Comparison of ENCODE assay signal across 8 cellular contexts in the genomic region with DNA sequence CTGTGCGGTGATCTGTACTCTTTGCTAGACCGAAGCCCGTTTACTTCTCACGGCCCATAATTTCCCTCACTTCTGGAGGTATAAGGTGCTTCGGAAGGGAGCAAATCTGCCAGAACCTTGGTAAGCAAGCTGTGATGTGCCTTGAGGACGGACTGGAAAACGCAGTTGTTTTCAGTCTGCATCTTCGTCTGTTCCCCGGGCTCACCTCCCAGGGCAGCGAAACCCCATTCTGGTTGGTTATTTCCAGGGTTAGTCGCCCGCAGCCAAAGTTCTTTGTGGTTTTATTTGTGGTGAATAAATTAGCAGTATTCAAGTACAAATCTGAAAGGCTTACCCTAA. TPM values are rescaled to one million over a fixed set of nuclear protein-coding genes. Genes with fewer than 3 reads are reported as not detected.
DNase-seq lines count a peak whose midpoint lies in the region; ATAC-seq and TF ChIP-seq lines count a peak whose summit lies in the region.

No MANE protein-coding gene starts in this region.

- peaks cover 5% of the 10 kb centered on the region for H3K79me1 ChIP-seq in trophoblast cell (ENCODE audit: low read length)

- TF ChIP-seq CTCF in 22Rv1 (IDR thresholded peaks at IDR 0.05) (no peak), WI38 (IDR thresholded peaks at IDR 0.05; ENCODE audit: low read depth, low read length) (no peak), fibroblast of pulmonary artery (IDR thresholded peaks at IDR 0.05; ENCODE audit: low read length, missing control alignments) (no peak)

- H3K4me1 ChIP-seq in trophoblast cell (ENCODE audit: control insufficient read depth in 1 of 2, insufficient read depth in 2 of 2, low read length in 2 of 2): peaks cover 3 to 4% of the 10 kb centered on the region in 2 experiments

- peak overlapping the region; percentile 95 for H3K9ac ChIP-seq in trophoblast cell (ENCODE audit: low read length)

- DNase-seq in fibroblast of pulmonary artery (ENCODE audit: low read depth) (no peak), trophoblast cell (peak; percentile 6 to 38), T1000 (lab: John Stamatoyannopoulos, UW) (no peak), OCI-M2 (lab: John Stamatoyannopoulos, UW; ENCODE audit: unreplicated experiment) (no peak)

- H3K4ac ChIP-seq in trophoblast cell (ENCODE audit: low read depth, low read length): peak overlapping the region; percentile 65

- H3K36me3 ChIP-seq in trophoblast cell (ENCODE audit: control insufficient read depth in 1 of 2, insufficient read depth in 2 of 2, low read length in 2 of 2): peaks cover 5 to 9% of the 10 kb centered on the region in 2 experiments

- H3K23ac ChIP-seq in trophoblast cell (ENCODE audit: low read length): no peak overlapping the region

- WGBS in trophoblast cell (ENCODE audit: extremely low coverage, insufficient coverage, insufficient read length): no CpG with 5 or more reads among the region's 12 CpGs

- H2BK120ac ChIP-seq in trophoblast cell (ENCODE audit: insufficient read depth, low read length, poor library complexity): peak overlapping the region; percentile 52

- peak overlapping the region; percentile 55 for H3K14ac ChIP-seq in trophoblast cell (ENCODE audit: low read length)

- H2AFZ ChIP-seq in trophoblast cell (ENCODE audit: insufficient read depth, low read length, poor library complexity): peak overlapping the region; percentile 75

- H3K4me3 ChIP-seq in WI38 (ENCODE audit: low read depth, low read length) (peak overlapping the region; percentile 98), fibroblast of pulmonary artery (replicated peaks; ENCODE audit: low read depth, low read length) (peak overlapping the region; percentile 85), trophoblast cell (ENCODE audit: low read depth, low read length) (peak overlapping the region; percentile 96)

- no peak overlapping the region for H2AK5ac ChIP-seq in trophoblast cell (ENCODE audit: low read length)

- peak overlapping the region; percentile 46 for H3K18ac ChIP-seq in trophoblast cell (ENCODE audit: low read length)

- H4K12ac ChIP-seq in trophoblast cell (ENCODE audit: low read depth, low read length): peak overlapping the region; percentile 93

- peak overlapping the region; percentile 9 for H2BK5ac ChIP-seq in trophoblast cell (ENCODE audit: low read depth, low read length, poor library complexity)

- peak overlapping the region; percentile 81 for H3K27ac ChIP-seq in 22Rv1
- no peak overlapping the region for H3K27ac ChIP-seq in trophoblast cell (ENCODE audit: low read depth, low read length)

- ATAC-seq in GM18868 (IDR thresholded peaks at IDR 0.05; ENCODE audit: unreplicated experiment): peak; percentile 28
- peak; percentile 43 for ATAC-seq in HG03159 (IDR thresholded peaks at IDR 0.05; ENCODE audit: unreplicated experiment)

- H3K9me3 ChIP-seq in trophoblast cell (ENCODE audit: insufficient read depth, low read depth, low read length): peaks cover 1% of the 10 kb centered on the region

- H4K91ac ChIP-seq in trophoblast cell (ENCODE audit: low read depth, low read length): peak overlapping the region; percentile 88

- H2BK12ac ChIP-seq in trophoblast cell (ENCODE audit: low read length): no peak overlapping the region

- H3K4me2 ChIP-seq in trophoblast cell (ENCODE audit: low read length): peak overlapping the region; percentile 79

- H4K8ac ChIP-seq in trophoblast cell (ENCODE audit: low read depth, low read length): peak overlapping the region; percentile 97

- no peaks in the 10 kb centered on the region for H3K27me3 ChIP-seq in trophoblast cell (ENCODE audit: insufficient read depth, low read length)

- H3K79me2 ChIP-seq in trophoblast cell (ENCODE audit: control insufficient read depth, insufficient read depth, low read length, poor library complexity): peaks cover 4% of the 10 kb centered on the region

RNA-seq across cellular contexts. Expression of a gene that starts 0.4 kb away (rescaled TPM):
- 34.3 and 34.7 TPM in 2 replicates for polyA plus RNA-seq in trophoblast cell (2013)

RNA-seq across cellular contexts. Expression of a gene that starts 25.0 kb away (rescaled TPM):
- polyA plus RNA-seq in trophoblast cell (2013): 8.7 and 9.5 TPM in 2 replicates

RNA-seq across cellular contexts. Expression of a gene that starts 33.9 kb away (rescaled TPM):
- 2.4 and 3.3 TPM in 2 replicates for polyA plus RNA-seq in trophoblast cell (2013)

Comparison
In these comparisons a context has a peak if more than half of its experiments do, and no peak if none do; other contexts are left out.
1. DNase-seq: peak in trophoblast cell (2 of 2); none in fibroblast of pulmonary artery (single experiment), T1000 (single experiment) and OCI-M2 (single experiment).
2. Peak in every context shown above with its lines, with median percentiles within 50 percentile points of each other: H3K4me3 ChIP-seq.